ENCODE assay signal across 17 cellular contexts in the genomic region with DNA sequence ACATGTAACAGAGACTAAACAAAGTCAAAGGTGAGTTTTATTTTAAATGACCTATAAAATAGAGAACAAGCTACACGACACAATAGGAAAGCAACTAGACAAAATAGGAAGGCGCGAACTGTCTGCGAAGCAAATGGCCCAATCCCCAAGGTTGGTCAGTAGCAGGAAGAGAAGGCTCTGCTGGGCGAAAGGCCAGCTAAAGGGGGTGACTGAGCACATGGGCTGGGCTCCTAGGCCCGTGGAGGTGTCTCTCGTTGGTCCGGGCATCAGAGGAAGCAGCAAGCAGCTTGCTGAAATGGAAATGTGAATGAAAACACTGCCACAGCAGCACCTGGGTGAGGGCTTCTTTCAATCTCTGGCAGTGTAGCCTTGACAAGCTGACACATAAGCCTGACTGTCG.
A peak's percentile ranks its signal among the peaks of the same experiment; 100 is the strongest.
DNase-seq lines count a peak whose midpoint lies in the region; ATAC-seq, FAIRE-seq and TF ChIP-seq lines count a peak whose summit lies in the region.
"Had no signal": no experiment of that assay in that cellular context is flagged by ENCODE, and none has a peak within 500 bp of the region (broad histone marks: within the 10 kb centered on the region; RNA-seq: fewer than 3 reads in every experiment).

No MANE protein-coding gene starts in this region.

- H3K4me3 ChIP-seq in kidney (ENCODE audit: low read length in 2 of 2): no peak overlapping the region
- H3K4me3 ChIP-seq: cardiac muscle cell, GM12878, lung had no signal

- H3K4me1 ChIP-seq in kidney (ENCODE audit: control insufficient read depth in 1 of 2, insufficient read depth in 1 of 2, low read depth in 1 of 2, low read length in 2 of 2): peaks cover 20 to 21% of the 10 kb centered on the region in 2 donors

- no peak overlapping the region for H3K4me3 Mint-ChIP-seq in activated CD4-positive, alpha-beta memory T cell treated with anti-CD3 and anti-CD28 coated beads for 36 hours
- H3K4me3 Mint-ChIP-seq in activated CD4-positive, alpha-beta memory T cell treated with anti-CD3 and anti-CD28 coated beads, Interleukin-2, amount 10 ng/mL, durations not matched to agents 7 days and 5 days: no peak overlapping the region
- H3K4me3 Mint-ChIP-seq in T-helper 17 cell: no peak overlapping the region
- H3K4me3 Mint-ChIP-seq: activated B cell treated with CpG ODN at 0.5 μM for 24 hours had no signal

- CTCF ChIA-PET in activated CD4-positive, alpha-beta memory T cell treated with anti-CD3 and anti-CD28 coated beads for 36 hours (lab: Charles Lee): no interaction called here
- CTCF ChIA-PET in activated CD4-positive, alpha-beta memory T cell treated with anti-CD3 and anti-CD28 coated beads, Interleukin-2, amount 10 ng/mL, durations not matched to agents 7 days and 5 days (lab: Charles Lee): interaction anchor here (1.2 kb wide), 1 partner anchor 13 kb away, joined by 3 read pairs; no protein-coding TSS in a partner anchor

- intact Hi-C loops in activated CD4-positive, alpha-beta memory T cell treated with anti-CD3 and anti-CD28 coated beads for 36 hours (cut with micrococcal nuclease): no loop called here
- intact Hi-C loops in kidney (cut with DNase I) (no loop called here), posterior vena cava (cut with DNase I) (loop anchor here in 1 of 2 donors (10.0 kb wide), 1 partner anchor 158 kb away; a partner anchor contains a TSS)

- POLR2A ChIA-PET in activated CD4-positive, alpha-beta memory T cell treated with anti-CD3 and anti-CD28 coated beads for 36 hours (lab: Charles Lee): no interaction called here
- POLR2A ChIA-PET in activated CD4-positive, alpha-beta memory T cell treated with anti-CD3 and anti-CD28 coated beads, Interleukin-2, amount 10 ng/mL, durations not matched to agents 7 days and 5 days (lab: Charles Lee): interaction anchor here (1.1 kb wide), 1 partner anchor 11 kb away, joined by 3 read pairs; no protein-coding TSS in a partner anchor

- H3K9me3 ChIP-seq in T-helper 17 cell (ENCODE audit: control insufficient read depth, low read length, poor library complexity, severe bottlenecking): no peaks in the 10 kb centered on the region
- H3K9me3 ChIP-seq in kidney (ENCODE audit: control insufficient read depth in 1 of 2, low read length in 2 of 2): no peaks in the 10 kb centered on the region

- no peak overlapping the region for H3K9ac ChIP-seq in kidney (ENCODE audit: low read length in 2 of 2)

- H3K36me3 Mint-ChIP-seq in activated CD4-positive, alpha-beta memory T cell treated with anti-CD3 and anti-CD28 coated beads for 36 hours: peaks cover 19% of the 10 kb centered on the region
- peaks cover 40% of the 10 kb centered on the region for H3K36me3 Mint-ChIP-seq in activated CD4-positive, alpha-beta memory T cell treated with anti-CD3 and anti-CD28 coated beads, Interleukin-2, amount 10 ng/mL, durations not matched to agents 7 days and 5 days (ENCODE audit: low read depth)
- no peaks in the 10 kb centered on the region for H3K36me3 Mint-ChIP-seq in T-helper 17 cell (ENCODE audit: low read depth)

- DNase-seq in activated CD4-positive, alpha-beta memory T cell treated with anti-CD3 and anti-CD28 coated beads for 36 hours: no peak
- DNase-seq in activated CD4-positive, alpha-beta memory T cell treated with anti-CD3 and anti-CD28 coated beads, Interleukin-2, amount 10 ng/mL, durations not matched to agents 7 days and 5 days: no peak
- DNase-seq in T-helper 17 cell (no peak), kidney (peak; percentile 50), posterior vena cava (ENCODE audit: low spot score) (peak; percentile 26), iPS-NIHi11 (ENCODE audit: low spot score) (no peak)
- DNase-seq: activated B cell treated with CpG ODN at 0.5 μM for 24 hours; COR-L47; effector memory CD4-positive, alpha-beta T cell; HCEC 1CT; stimulated activated CD4-positive, alpha-beta T cell treated with anti-CD3 and anti-CD28 coated beads, Interleukin-4, amount 100 ng/mL, for 1 hour; SW 1271 had no signal

- peak overlapping the region; percentile 19 for H3K27ac Mint-ChIP-seq in activated CD4-positive, alpha-beta memory T cell treated with anti-CD3 and anti-CD28 coated beads for 36 hours
- no peak overlapping the region for H3K27ac Mint-ChIP-seq in activated CD4-positive, alpha-beta memory T cell treated with anti-CD3 and anti-CD28 coated beads, Interleukin-2, amount 10 ng/mL, durations not matched to agents 7 days and 5 days
- peak overlapping the region; percentile 87 for H3K27ac Mint-ChIP-seq in T-helper 17 cell
- H3K27ac Mint-ChIP-seq: activated B cell treated with CpG ODN at 0.5 μM for 24 hours had no signal

- no peak for FAIRE-seq in kidney (lab: Jason Lieb, UNC)
- FAIRE-seq: GM12878 had no signal

- no peaks in the 10 kb centered on the region for H3K27me3 Mint-ChIP-seq in activated CD4-positive, alpha-beta memory T cell treated with anti-CD3 and anti-CD28 coated beads for 36 hours
- H3K27me3 Mint-ChIP-seq in activated CD4-positive, alpha-beta memory T cell treated with anti-CD3 and anti-CD28 coated beads, Interleukin-2, amount 10 ng/mL, durations not matched to agents 7 days and 5 days: no peaks in the 10 kb centered on the region
- no peaks in the 10 kb centered on the region for H3K27me3 Mint-ChIP-seq in T-helper 17 cell
- H3K27me3 Mint-ChIP-seq: activated B cell treated with CpG ODN at 0.5 μM for 24 hours had no signal

- no peak overlapping the region for H3K27ac ChIP-seq in kidney (ENCODE audit: low read depth in 2 of 2, low read length in 2 of 2)
- H3K27ac ChIP-seq: cardiac muscle cell had no signal

- H3K36me3 ChIP-seq in kidney (ENCODE audit: control insufficient read depth in 1 of 2, insufficient read depth in 2 of 2, low read length in 2 of 2): no peaks in the 10 kb centered on the region
- H3K36me3 ChIP-seq: cardiac muscle cell had no signal

- TF ChIP-seq CTCF in kidney (IDR thresholded peaks at IDR 0.05; ENCODE audit: borderline replicate concordance, extremely low read depth, insufficient read depth): no peak

- peaks cover 87% of the 10 kb centered on the region for H3K4me1 Mint-ChIP-seq in activated CD4-positive, alpha-beta memory T cell treated with anti-CD3 and anti-CD28 coated beads for 36 hours (ENCODE audit: low read depth)
- H3K4me1 Mint-ChIP-seq in activated CD4-positive, alpha-beta memory T cell treated with anti-CD3 and anti-CD28 coated beads, Interleukin-2, amount 10 ng/mL, durations not matched to agents 7 days and 5 days: peaks cover 72% of the 10 kb centered on the region
- peaks cover 69% of the 10 kb centered on the region for H3K4me1 Mint-ChIP-seq in T-helper 17 cell

- ATAC-seq in T-helper 17 cell (no peak), HG02623 (IDR thresholded peaks at IDR 0.05; ENCODE audit: unreplicated experiment) (no peak), GM21786 (IDR thresholded peaks at IDR 0.05; ENCODE audit: unreplicated experiment) (no peak)
- ATAC-seq: GM12878 had no signal

- H3K9me3 Mint-ChIP-seq in activated CD4-positive, alpha-beta memory T cell treated with anti-CD3 and anti-CD28 coated beads for 36 hours: no peaks in the 10 kb centered on the region
- no peaks in the 10 kb centered on the region for H3K9me3 Mint-ChIP-seq in activated CD4-positive, alpha-beta memory T cell treated with anti-CD3 and anti-CD28 coated beads, Interleukin-2, amount 10 ng/mL, durations not matched to agents 7 days and 5 days
- H3K9me3 Mint-ChIP-seq: activated B cell treated with CpG ODN at 0.5 μM for 24 hours had no signal

Comparison
In these comparisons a context has a peak if more than half of its experiments do, and no peak if none do; other contexts are left out.
1. DNase-seq: peak in kidney (single experiment) and posterior vena cava (single experiment); none in activated CD4-positive, alpha-beta memory T cell treated with anti-CD3 and anti-CD28 coated beads for 36 hours (single experiment), activated CD4-positive, alpha-beta memory T cell treated with anti-CD3 and anti-CD28 coated beads, Interleukin-2, amount 10 ng/mL, durations not matched to agents 7 days and 5 days (single experiment), T-helper 17 cell (0 of 3) and iPS-NIHi11 (single experiment).